Comparison of ENCODE assay signal across 29 cellular contexts in the genomic region with DNA sequence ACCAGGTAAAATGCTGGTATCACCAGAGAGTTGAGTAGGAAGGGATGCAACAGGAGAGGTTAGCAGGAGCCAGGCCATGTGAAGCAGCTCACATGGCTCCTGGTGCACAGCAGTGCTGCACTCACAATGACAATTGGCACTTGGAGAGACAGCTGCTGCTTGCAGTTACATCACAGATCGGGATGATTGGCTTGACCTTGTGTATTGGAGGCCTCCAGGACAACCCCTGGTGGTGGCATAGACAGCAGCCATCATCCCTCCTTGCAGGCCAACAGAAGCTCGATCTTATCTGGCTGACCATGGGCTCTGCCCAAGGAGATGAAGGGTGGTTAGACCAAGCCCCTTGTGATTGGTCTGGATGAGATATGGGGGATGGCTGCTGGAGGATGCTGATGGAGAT.
A peak's percentile ranks its signal among the peaks of the same experiment; 100 is the strongest.
DNase-seq lines count a peak whose midpoint lies in the region; ATAC-seq, FAIRE-seq and TF ChIP-seq lines count a peak whose summit lies in the region.
"Had no signal": no experiment of that assay in that cellular context is flagged by ENCODE, and none has a peak within 500 bp of the region (broad histone marks: within the 10 kb centered on the region; RNA-seq: fewer than 3 reads in every experiment).

No MANE protein-coding gene starts in this region.

- H3K4me3 ChIP-seq in parathyroid adenoma (ENCODE audit: low read depth, low read length) (no peak overlapping the region), dorsolateral prefrontal cortex (no peak overlapping the region)
- H3K4me3 ChIP-seq: A549, prostate gland, SK-N-MC, thoracic aorta, vagina had no signal

- intact Hi-C loops in dorsolateral prefrontal cortex (cut with DNase I): no loop called here

- ATAC-seq in GM19397 (IDR thresholded peaks at IDR 0.05; ENCODE audit: unreplicated experiment) (no peak), HG03280 (IDR thresholded peaks at IDR 0.05; ENCODE audit: unreplicated experiment) (no peak)
- ATAC-seq: A549; activated CD8-positive, alpha-beta T cell treated with anti-CD3 and anti-CD28 coated beads for 36 hours; activated T-helper 17 cell treated with anti-CD3 and anti-CD28 coated beads, Interleukin-2, amount 50 U/mL, for 72 hours; left ventricle myocardium superior had no signal

- FAIRE-seq in HTR-8/SVneo (lab: Jason Lieb, UNC): peak; percentile 60
- FAIRE-seq: A549, keratinocyte had no signal

- no peak overlapping the region for H2AFZ ChIP-seq in parathyroid adenoma

- H3K27ac ChIP-seq in parathyroid adenoma (no peak overlapping the region), dorsolateral prefrontal cortex (no peak overlapping the region)
- H3K27ac ChIP-seq: A549, KMS-11, neutrophil, SK-N-MC, thoracic aorta, vagina had no signal

- peaks cover 35% of the 10 kb centered on the region for H3K79me2 ChIP-seq in parathyroid adenoma

- peaks cover 18% of the 10 kb centered on the region for H3K4me1 ChIP-seq in parathyroid adenoma

- DNase-seq in NCI-H2196 (lab: John Stamatoyannopoulos, UW; ENCODE audit: unreplicated experiment) (peak; percentile 14), NCI-H2196 treated with DMSO at 0.1 percent for 48 hours (lab: John Stamatoyannopoulos, UW; ENCODE audit: unreplicated experiment) (no peak), HTR-8/SVneo (ENCODE audit: insufficient read length, low spot score) (no peak), SHP77 (lab: John Stamatoyannopoulos, UW) (peak; percentile 30 to 85), dorsolateral prefrontal cortex (no peak)
- DNase-seq: activated CD8-positive, alpha-beta T cell treated with anti-CD3 and anti-CD28 coated beads for 36 hours; AML-193; amygdala; CD4-positive, alpha-beta memory T cell; DMS153; effector CD8-positive, alpha-beta T cell; H7; left ventricle myocardium superior; naive B cell; NCI-H1436; NCI-H446 treated with DMSO at 0.1 percent for 48 hours; T-helper 2 cell had no signal

- no peak overlapping the region for H3K4me2 ChIP-seq in parathyroid adenoma (ENCODE audit: low read length)
- H3K4me2 ChIP-seq: A549, KMS-11 had no signal

- no peaks in the 10 kb centered on the region for H3K9me3 ChIP-seq in parathyroid adenoma (ENCODE audit: control insufficient read depth, low read length)
- H3K9me3 ChIP-seq: A549, neutrophil, prostate gland, thoracic aorta, vagina had no signal

- H3K36me3 ChIP-seq in parathyroid adenoma (ENCODE audit: control insufficient read depth, insufficient read depth, low read length): no peaks in the 10 kb centered on the region
- H3K36me3 ChIP-seq: neutrophil, prostate gland, thoracic aorta, vagina had no signal

- TF ChIP-seq CTCF in parathyroid adenoma (IDR thresholded peaks at IDR 0.05): peak; percentile 9
- TF ChIP-seq CTCF in dorsolateral prefrontal cortex (IDR thresholded peaks at IDR 0.05 in 54 of 56, conservative IDR thresholded peaks at IDR 0.05 in 2 of 56; ENCODE audit: low read depth in 1 of 56, partially characterized antibody in 56 of 56): no peak

- H3K27me3 ChIP-seq in parathyroid adenoma (ENCODE audit: control insufficient read depth, insufficient read depth, low read length) (no peaks in the 10 kb centered on the region), dorsolateral prefrontal cortex (peaks cover 0 to 6% (median 0%) of the 10 kb centered on the region in 45 donors)
- H3K27me3 ChIP-seq: vagina had no signal

- H3K9ac ChIP-seq in parathyroid adenoma: no peak overlapping the region
- H3K9ac ChIP-seq: KMS-11 had no signal

Comparison
In these comparisons a context has a peak if more than half of its experiments do, and no peak if none do; other contexts are left out.
1. DNase-seq: peak in NCI-H2196 (single experiment) and SHP77 (2 of 2); none in NCI-H2196 treated with DMSO at 0.1 percent for 48 hours (single experiment), HTR-8/SVneo (single experiment) and dorsolateral prefrontal cortex (0 of 10).